8 cellular contexts compared by ENCODE assay signal in the genomic region with DNA sequence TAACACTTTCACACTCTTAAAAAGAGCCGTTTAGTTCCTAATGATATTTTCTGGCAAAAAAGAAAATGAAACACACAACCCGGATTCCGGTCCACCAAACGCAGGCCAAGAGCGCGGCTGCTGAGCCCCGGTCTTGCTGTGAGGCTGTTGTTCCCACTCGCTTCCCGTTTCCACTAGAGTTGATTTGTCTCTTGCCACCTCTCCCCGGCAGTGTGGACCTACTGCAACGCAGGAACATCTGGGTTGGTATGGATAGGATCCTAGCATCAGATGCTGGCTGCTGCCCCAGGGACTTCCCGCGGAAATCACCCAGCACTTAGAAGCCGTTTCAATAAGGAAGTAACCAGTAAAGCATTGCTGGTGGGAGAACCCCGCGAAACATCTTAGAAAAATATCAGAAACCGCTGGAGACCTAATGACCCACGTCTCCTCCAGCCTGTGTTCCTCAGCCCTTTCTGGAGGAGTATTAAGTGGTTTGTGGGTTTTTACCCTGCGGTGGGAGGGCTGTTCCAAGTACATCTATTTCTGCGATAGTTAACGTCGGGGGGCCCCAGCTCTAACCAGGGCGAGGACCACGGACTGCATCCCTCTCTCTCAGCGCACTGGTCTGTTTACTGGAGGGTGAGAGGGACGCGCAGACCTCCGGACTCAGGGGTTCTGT. TPM values are rescaled to one million over a fixed set of nuclear protein-coding genes. Genes with fewer than 3 reads are reported as not detected.
DNase-seq lines count a peak whose midpoint lies in the region; ATAC-seq and TF ChIP-seq lines count a peak whose summit lies in the region.

No MANE protein-coding gene starts in this region.

- no peak overlapping the region for H4K5ac ChIP-seq in IMR-90 (ENCODE audit: low read depth, low read length)

- peak overlapping the region; percentile 54 for H3K23ac ChIP-seq in IMR-90 (ENCODE audit: low read depth, low read length)

- TF ChIP-seq RAD21 in IMR-90 (IDR thresholded peaks at IDR 0.05; ENCODE audit: low read length), result no peak

- peak overlapping the region; percentile 3 to 76; a peak in 3 of 4 replicates for H4K8ac ChIP-seq in IMR-90 (ENCODE audit: low read depth in 2 of 2, low read length in 2 of 2)

- H3K56ac ChIP-seq in IMR-90 (ENCODE audit: extremely low read depth, insufficient read depth, low read length), result no peak overlapping the region

- 2% methylated on average over 7 of the region's 28 CpGs; no CpG with 5 or more reads in 1 of the 2 experiments for WGBS in IMR-90 (ENCODE audit: extremely low coverage in 2 of 2, insufficient read length in 1 of 2), 2 experiments

- H4K91ac ChIP-seq in IMR-90 (ENCODE audit: insufficient read depth, low read depth, low read length), result peak overlapping the region; percentile 31; the same call in 1 of the 2 replicates

- H2BK20ac ChIP-seq in IMR-90 (ENCODE audit: low read depth, low read length), result peak overlapping the region; percentile 13

- H3K36me3 ChIP-seq in IMR-90 (ENCODE audit: control insufficient read depth, insufficient read depth, low read length), result no peaks in the 10 kb centered on the region
- no peaks in the 10 kb centered on the region for H3K36me3 ChIP-seq in duodenal mucosa (ENCODE audit: control insufficient read depth in 1 of 2, insufficient read depth in 2 of 2, low read length in 2 of 2)

- dilution Hi-C loops in IMR-90 (cut with HindIII; ENCODE audit: low sequenced_read_pairs, unreplicated experiment), result no loop called here

- H3K79me1 ChIP-seq in IMR-90 (ENCODE audit: low read depth in 1 of 2, low read length in 2 of 2), result peaks cover 6 to 37% of the 10 kb centered on the region in 2 experiments; a peak in 3 of 4 replicates

- H3K4me2 ChIP-seq in IMR-90 (ENCODE audit: low read depth, low read length), result peak overlapping the region; percentile 96

- peak overlapping the region; percentile 61 for H2BK5ac ChIP-seq in IMR-90 (ENCODE audit: low read depth, low read length, poor library complexity, severe bottlenecking)

- H3K4me1 Mint-ChIP-seq in Calu3 (ENCODE audit: low read depth, unreplicated experiment), result peaks cover 17% of the 10 kb centered on the region
- peaks cover 58% of the 10 kb centered on the region for H3K4me1 Mint-ChIP-seq in activated CD4-positive, alpha-beta T cell treated with anti-CD3 and anti-CD28 coated beads for 36 hours

- H3K9ac ChIP-seq in IMR-90 (ENCODE audit: low read depth, low read length), result peak overlapping the region; percentile 64
- H3K9ac ChIP-seq in duodenal mucosa (ENCODE audit: low read depth in 1 of 2, low read length in 2 of 2), result peak overlapping the region; percentile 36 to 39

- intact Hi-C loops in Calu3 (cut with micrococcal nuclease; ENCODE audit: unreplicated experiment) (no loop called here), IMR-90 (cut with micrococcal nuclease) (loop anchor here (2.0 to 10.0 kb wide), 3 partner anchors 81 to 619 kb away; no protein-coding TSS in a partner anchor)
- intact Hi-C loops in activated CD4-positive, alpha-beta T cell treated with anti-CD3 and anti-CD28 coated beads for 36 hours (cut with DNase I, micrococcal nuclease), result loop anchor here (1.0 to 5.0 kb wide), 7 partner anchors 30 to 1796 kb away; partner anchors contain the start of genes CUL3 (in 1 of the 2) and RHBDD1 (in 1 of the 2)

- H4K20me1 ChIP-seq in IMR-90 (ENCODE audit: insufficient read depth, low read length), result no peaks in the 10 kb centered on the region

- peak overlapping the region; percentile 94 for H3K14ac ChIP-seq in IMR-90 (replicated peaks; ENCODE audit: low read depth, low read length)

- H2BK15ac ChIP-seq in IMR-90 (ENCODE audit: low read depth, low read length), result no peak overlapping the region

- H3K27ac ChIP-seq in IMR-90 (ENCODE audit: insufficient read depth, low read length) (peak overlapping the region; percentile 5; the same call in 1 of the 2 replicates), duodenal mucosa (ENCODE audit: low read depth, low read length) (peak overlapping the region; percentile 20)

- DNase-seq in Calu3 (peak; percentile 11), IMR-90 (peak; percentile 62), midbrain (lab: John Stamatoyannopoulos, UW) (peak; percentile 72), HT-29 (ENCODE audit: low spot score) (no peak)
- DNase-seq in activated CD4-positive, alpha-beta T cell treated with anti-CD3 and anti-CD28 coated beads for 36 hours, result peak; percentile 80
- peak; percentile 21 to 42 for DNase-seq in stimulated activated CD8-positive, alpha-beta memory T cell treated with anti-CD3 and anti-CD28 coated beads, Interleukin-4, amount 100 ng/mL, for 1 hour (ENCODE audit: low read depth in 2 of 2, low spot score in 1 of 2)

- H3K36me3 Mint-ChIP-seq in Calu3 (ENCODE audit: insufficient read depth, unreplicated experiment), result peaks cover 20% of the 10 kb centered on the region
- peaks cover 25% of the 10 kb centered on the region for H3K36me3 Mint-ChIP-seq in activated CD4-positive, alpha-beta T cell treated with anti-CD3 and anti-CD28 coated beads for 36 hours (ENCODE audit: low read depth)

- H3K27me3 ChIP-seq in IMR-90 (ENCODE audit: control insufficient read depth, insufficient read depth, low read length) (no peaks in the 10 kb centered on the region), duodenal mucosa (ENCODE audit: control insufficient read depth in 1 of 2, insufficient read depth in 2 of 2, low read length in 2 of 2) (peaks cover 20 to 40% of the 10 kb centered on the region in 2 donors)

- no peak overlapping the region for H2AK5ac ChIP-seq in IMR-90 (ENCODE audit: low read depth, low read length)

- H3K27ac Mint-ChIP-seq in Calu3 (ENCODE audit: unreplicated experiment), result no peak overlapping the region
- H3K27ac Mint-ChIP-seq in activated CD4-positive, alpha-beta T cell treated with anti-CD3 and anti-CD28 coated beads for 36 hours, result peak overlapping the region; percentile 98

- H3K27me3 Mint-ChIP-seq in Calu3 (ENCODE audit: unreplicated experiment), result peaks cover 18% of the 10 kb centered on the region
- H3K27me3 Mint-ChIP-seq in activated CD4-positive, alpha-beta T cell treated with anti-CD3 and anti-CD28 coated beads for 36 hours, result peaks cover 3% of the 10 kb centered on the region

- H3K9me3 Mint-ChIP-seq in Calu3 (ENCODE audit: low read depth, unreplicated experiment), result no peaks in the 10 kb centered on the region
- H3K9me3 Mint-ChIP-seq in activated CD4-positive, alpha-beta T cell treated with anti-CD3 and anti-CD28 coated beads for 36 hours (ENCODE audit: low read depth), result no peaks in the 10 kb centered on the region

- H3K4me3 Mint-ChIP-seq in Calu3 (ENCODE audit: low read depth, unreplicated experiment), result peak overlapping the region; percentile 79
- peak overlapping the region; percentile 97 for H3K4me3 Mint-ChIP-seq in activated CD4-positive, alpha-beta T cell treated with anti-CD3 and anti-CD28 coated beads for 36 hours

- peaks cover 9% of the 10 kb centered on the region for H3K9me1 ChIP-seq in IMR-90 (ENCODE audit: insufficient read depth, low read length)

- peaks cover 2% of the 10 kb centered on the region; the same call in 1 of the 2 replicates for H3K4me1 ChIP-seq in IMR-90 (ENCODE audit: control insufficient read depth, insufficient read depth, low read length)
- peaks cover 14 to 18% of the 10 kb centered on the region in 2 donors for H3K4me1 ChIP-seq in duodenal mucosa (ENCODE audit: control insufficient read depth in 1 of 2, insufficient read depth in 2 of 2, low read length in 2 of 2)

- peak; percentile 57 for ATAC-seq in GM21423 (IDR thresholded peaks at IDR 0.05; ENCODE audit: unreplicated experiment)
- ATAC-seq in IMR-90 (ENCODE audit: low read depth), result peak; percentile 18
- ATAC-seq in activated CD4-positive, alpha-beta T cell treated with anti-CD3 and anti-CD28 coated beads for 36 hours, result peak; percentile 64

- H3K9me3 ChIP-seq in IMR-90 (ENCODE audit: control insufficient read depth, insufficient read depth, low read length), result no peaks in the 10 kb centered on the region
- H3K9me3 ChIP-seq in duodenal mucosa (ENCODE audit: control insufficient read depth in 1 of 2, low read length in 2 of 2), result no peaks in the 10 kb centered on the region

- TF ChIP-seq CTCF in Calu3 (IDR thresholded peaks at IDR 0.05; ENCODE audit: unreplicated experiment) (no peak), IMR-90 (conservative IDR thresholded peaks at IDR 0.05; ENCODE audit: low read depth, low read length) (no peak)

- POLR2A ChIA-PET in IMR-90 (lab: Charles Lee; ENCODE audit: unreplicated experiment), result no interaction called here
- POLR2A ChIA-PET in activated CD4-positive, alpha-beta T cell treated with anti-CD3 and anti-CD28 coated beads for 36 hours (lab: Charles Lee), result interaction anchor here (0.6 to 1.8 kb wide), 6 partner anchors 12 to 491 kb away, joined by 3 to 5 read pairs (median 4); no protein-coding TSS in a partner anchor

- peak overlapping the region; percentile 91 for H3K4ac ChIP-seq in IMR-90 (ENCODE audit: low read depth, low read length)

- peak overlapping the region; percentile 71 for H2BK120ac ChIP-seq in IMR-90 (ENCODE audit: low read depth, low read length)

- CTCF ChIA-PET in Calu3 (lab: Charles Lee), result interaction anchor here (0.6 kb wide), 1 partner anchor 194 kb away, joined by 3 read pairs; no protein-coding TSS in a partner anchor
- CTCF ChIA-PET in IMR-90 (lab: Yijun Ruan, JAX), result interaction anchor here (1.2 to 1.5 kb wide), 2 partner anchors 11 to 24 kb away, joined by 5 read pairs; no protein-coding TSS in a partner anchor
- CTCF ChIA-PET in activated CD4-positive, alpha-beta T cell treated with anti-CD3 and anti-CD28 coated beads for 36 hours (lab: Charles Lee), result interaction anchor here (0.8 to 5.0 kb wide), 9 partner anchors 8 to 114 kb away, joined by 3 to 33 read pairs (median 4); no protein-coding TSS in a partner anchor

- peak overlapping the region; percentile 80 for H2AK9ac ChIP-seq in IMR-90 (replicated peaks; ENCODE audit: low read depth, low read length, poor library complexity)

- in situ Hi-C loops in IMR-90 (cut with MboI; ENCODE audit: low sequenced_read_pairs), result no loop called here

- H3K4me3 ChIP-seq in IMR-90 (ENCODE audit: insufficient read depth, low read depth, low read length) (peak overlapping the region; percentile 87), duodenal mucosa (ENCODE audit: low read depth in 1 of 2, low read length in 2 of 2) (peak overlapping the region; percentile 66 to 76)

- H3K18ac ChIP-seq in IMR-90 (ENCODE audit: low read depth, low read length), result 0 out of 2 replicates have a peak overlapping the region, but pooled peaks have one; percentile 21

- no peak for TF ChIP-seq POLR2A in IMR-90 (IDR thresholded peaks at IDR 0.05; ENCODE audit: low read depth, low read length)

- peak overlapping the region; percentile 91 for H2AFZ ChIP-seq in IMR-90 (replicated peaks; ENCODE audit: low read length, poor library complexity)

- no TSS peak for BruUV-seq in Calu3 (replicated peaks; lab: Mats Ljungman, UMichigan)
- BruUV-seq in IMR-90 (replicated peaks; lab: Mats Ljungman, UMichigan), result no TSS peak

TF ChIP-seq in IMR-90, 13 proteins besides CTCF, POLR2A, EP300 and RAD21 (continues in another document):
- TF ChIP-seq NFE2L2 (IDR thresholded peaks at IDR 0.05; ENCODE audit: low read depth, low read length), result no peak

RNA-seq across cellular contexts. Expression of gene DOCK10, which starts 0.9 kb away (rescaled TPM):
- total RNA-seq in Calu3 (2022), result 7.2 and 11.9 TPM in 2 replicates
- total RNA-seq in IMR-90 (2012; rRNA removed), result 63.6 and 75.3 TPM in 2 replicates
- 46.7 and 58.6 TPM in 2 replicates for polyA plus RNA-seq in IMR-90 (2012; rRNA removed)
- 15.4 and 38.0 TPM in 2 replicates for polyA plus RNA-seq in IMR-90 (2012; cell fraction: cytosol; rRNA removed)
- 38.5 and 130 TPM in 2 replicates for polyA plus RNA-seq in IMR-90 (2012; cell fraction: nucleus; rRNA removed; ENCODE audit: low replicate concordance)
- total RNA-seq in activated CD4-positive, alpha-beta T cell treated with anti-CD3 and anti-CD28 coated beads for 36 hours, result 100 to 1,000 TPM; 177 to 196 TPM
- not detected in 2 replicates for total RNA-seq in HT-29 (2014; rRNA removed; shearing (Covaris generic))
